ENCODE assay signal across 8 cellular contexts in genomic region chr14:58395815-58396626, GRCh38. TPM values are rescaled to one million over a fixed set of nuclear protein-coding genes. Genes with fewer than 3 reads are reported as not detected.
DNase-seq lines count a peak whose midpoint lies in the region; TF ChIP-seq lines count a peak whose summit lies in the region.

TSS of gene TOMM20L (plus strand) at chr14:58395930. CDS start at chr14:58395958, 28 bp downstream.

- peak; percentile 42 for TF ChIP-seq POLR2A in NB4 (IDR thresholded peaks at IDR 0.05; ENCODE audit: extremely low read depth, insufficient read length)

- peak within 1 kb of the TSS; percentile 98 for H2AFZ ChIP-seq in mammary epithelial cell (ENCODE audit: low read depth, low read length)

- no peaks in the 10 kb centered on the region for H3K9me3 ChIP-seq in mammary epithelial cell (replicated peaks; ENCODE audit: insufficient read depth, low read length)

- TF ChIP-seq CTCF in GM12875 (IDR thresholded peaks at IDR 0.05; ENCODE audit: borderline replicate concordance, insufficient read depth, low read depth, low read length) (peak; percentile 89), NB4 (IDR thresholded peaks at IDR 0.05; ENCODE audit: low read depth, low read length) (peak; percentile 31), WI38 (IDR thresholded peaks at IDR 0.05; ENCODE audit: low read depth, low read length) (peak; percentile 35; the same call in 1 of the 2 replicates), mammary epithelial cell (conservative IDR thresholded peaks at IDR 0.05 in 1 of 2, IDR thresholded peaks at IDR 0.05 in 1 of 2; ENCODE audit: extremely low read depth in 1 of 2, insufficient read depth in 1 of 2, low read depth in 1 of 2, low read length in 2 of 2) (peak; percentile 50 to 53)

- DNase-seq in HEK293T (ENCODE audit: extremely low spot score) (peak; percentile 89), NB4 (ENCODE audit: low read depth) (peak; percentile 87), mammary epithelial cell (peak; percentile 47), iris pigment epithelial cell (ENCODE audit: low read depth) (peak; percentile 41), NCI-H82 (lab: John Stamatoyannopoulos, UW) (no peak)
- DNase-seq in stimulated activated CD4-positive, alpha-beta T cell treated with anti-CD3 and anti-CD28 coated beads, Interleukin-12 subunit alpha, Interleukin-12 subunit beta, amount 100 ng/mL, for 4 hours: peak; percentile 70

- BruUV-seq in mammary epithelial cell (replicated peaks; lab: Mats Ljungman, UMichigan): no TSS peak

- H3K36me3 ChIP-seq in mammary epithelial cell (ENCODE audit: insufficient read depth, low read length): no peaks in the 10 kb centered on the region

- no peaks in the 10 kb centered on the region for H4K20me1 ChIP-seq in mammary epithelial cell (ENCODE audit: insufficient read depth, low read length)

- intact Hi-C loops in mammary epithelial cell (cut with micrococcal nuclease): loop anchor here (1.0 kb wide), 1 partner anchor 288 kb away; no protein-coding TSS in a partner anchor

- WGBS in mammary epithelial cell (ENCODE audit: low coverage, missing lambda C conversion rate): no CpG with 5 or more reads among the region's 81 CpGs

- in situ Hi-C loops in mammary epithelial cell (cut with MboI; ENCODE audit: low sequenced_read_pairs in 2 of 2): no loop called here

- H3K4me2 ChIP-seq in mammary epithelial cell (ENCODE audit: insufficient read depth, low read depth, low read length): peak within 1 kb of the TSS; percentile 97

- H3K79me2 ChIP-seq in mammary epithelial cell (ENCODE audit: insufficient read depth, low read length): no peaks in the 10 kb centered on the region

- H3K27me3 ChIP-seq in mammary epithelial cell (ENCODE audit: insufficient read depth, low read length): no peaks in the 10 kb centered on the region

- POLR2A ChIA-PET in HEK293T (lab: Yijun Ruan, JAX): interaction anchor here (0.6 to 2.9 kb wide), 7 partner anchors 10 to 1005 kb away, joined by 3 to 12 read pairs (median 3); partner anchors contain the start of genes ARID4A and NAA30

- peaks cover 10% of the 10 kb centered on the region for H3K4me1 ChIP-seq in mammary epithelial cell (ENCODE audit: insufficient read depth, low read length)

- H3K9ac ChIP-seq in mammary epithelial cell (ENCODE audit: insufficient read depth, low read length): no peak within 1 kb of the TSS

- dilution Hi-C loops in mammary epithelial cell (cut with HindIII; ENCODE audit: low sequenced_read_pairs): no loop called here

- H3K4me3 ChIP-seq in GM12875 (ENCODE audit: low read depth, low read length) (peak within 1 kb of the TSS; percentile 57), NB4 (ENCODE audit: low read depth, low read length) (peak within 1 kb of the TSS; percentile 55), WI38 (ENCODE audit: low read depth, low read length) (peak within 1 kb of the TSS; percentile 43), mammary epithelial cell (replicated peaks in 1 of 3; ENCODE audit: insufficient read depth in 1 of 3, low read depth in 2 of 3, low read length in 3 of 3) (peak within 1 kb of the TSS; percentile 38 to 61 (median 54))

- CTCF ChIA-PET in HEK293T (lab: Yijun Ruan, JAX) (interaction anchor here (0.6 to 1.2 kb wide), 7 partner anchors 9 to 363 kb away, joined by 3 to 4 read pairs (median 3); no protein-coding TSS in a partner anchor), mammary epithelial cell (lab: Charles Lee; ENCODE audit: low non-redundant PET) (interaction anchor here (0.6 to 0.7 kb wide), 2 partner anchors 14 to 1228 kb away, joined by 3 to 5 read pairs; no protein-coding TSS in a partner anchor)

- no peak within 1 kb of the TSS for H3K27ac ChIP-seq in mammary epithelial cell (ENCODE audit: insufficient read depth, low read depth, low read length)

TF ChIP-seq in HEK293T, 16 proteins besides CTCF, POLR2A, EP300 and RAD21:
- TF ChIP-seq FOXA1 (IDR thresholded peaks at IDR 0.05) (no peak), PKNOX1 (IDR thresholded peaks at IDR 0.05) (no peak), HDGF (IDR thresholded peaks at IDR 0.05; ENCODE audit: borderline replicate concordance) (no peak), FOXK2 (IDR thresholded peaks at IDR 0.05) (no peak), FOXM1 (IDR thresholded peaks at IDR 0.05; ENCODE audit: borderline replicate concordance) (0 out of 2 replicates have a peak, but pooled peaks have one; percentile 23), TARDBP (IDR thresholded peaks at IDR 0.05) (no peak), SP1 (IDR thresholded peaks at IDR 0.05) (no peak), BHLHE40 (IDR thresholded peaks at IDR 0.05; ENCODE audit: borderline replicate concordance) (no peak), LEF1 (IDR thresholded peaks at IDR 0.05; ENCODE audit: borderline replicate concordance) (0 out of 2 replicates have a peak, but pooled peaks have one; percentile 83), ELF4 (IDR thresholded peaks at IDR 0.05) (no peak), CTBP1 (IDR thresholded peaks at IDR 0.05; ENCODE audit: borderline replicate concordance) (no peak), NFRKB (IDR thresholded peaks at IDR 0.05) (no peak), ARNT (IDR thresholded peaks at IDR 0.05) (no peak; the same call in 1 of the 2 replicates), ZNF384 (IDR thresholded peaks at IDR 0.05) (no peak), L3MBTL2 (conservative IDR thresholded peaks at IDR 0.05) (peak; percentile 36), SUZ12 (IDR thresholded peaks at IDR 0.05) (no peak)
TF ChIP-seq in HEK293T: peak in this region for 3.

RNA-seq across cellular contexts. Expression of gene TOMM20L, which starts in this region (rescaled TPM):
- total RNA-seq in mammary epithelial cell: not detected
- not detected for polyA plus RNA-seq in mammary epithelial cell
- not detected for polyA minus RNA-seq in mammary epithelial cell

Comparison
In these comparisons a context has a peak if more than half of its experiments do, and no peak if none do; other contexts are left out.
1. Peak in DNase-seq, H3K4me3 ChIP-seq and H3K4me2 ChIP-seq in mammary epithelial cell; RNA of the gene not detected or under 1 TPM.
2. CTCF ChIP-seq: peak in every context shown above with its lines; median percentile 89 in GM12875; 52 in mammary epithelial cell; 35 in WI38; 31 in NB4.